In genomic region chr17:42743595-42744282, GRCh38 we compare ENCODE assay signal across 8 cellular contexts. TPM values are rescaled to one million over a fixed set of nuclear protein-coding genes. Genes with fewer than 3 reads are reported as not detected.
DNase-seq lines count a peak whose midpoint lies in the region; ATAC-seq and TF ChIP-seq lines count a peak whose summit lies in the region.

No MANE protein-coding gene starts in this region.

- no peak for DNase-seq in activated CD4-positive, alpha-beta T cell treated with anti-CD3 and anti-CD28 coated beads, Interleukin-2, amount 10 ng/mL, durations not matched to agents 7 days and 5 days
- DNase-seq in activated CD4-positive, alpha-beta T cell treated with anti-CD3 and anti-CD28 coated beads, Interleukin-2, amount 50 U/mL, for 4 hours = no peak
- DNase-seq in hepatic stellate cell (ENCODE audit: low spot score) = peak; percentile 22
- DNase-seq in occipital lobe (lab: John Stamatoyannopoulos, UW) = no peak

- peak; percentile 16 for TF ChIP-seq CTCF in VCaP (conservative IDR thresholded peaks at IDR 0.05)

- no peak for ATAC-seq in stimulated activated memory B cell treated with anti-CD40 and anti-IgM and Interleukin-4, amounts not matched to agents 10 μg/mL and 1 μg/mL and 100 μg/mL, for 72 hours
- no peak for ATAC-seq in GM19395 (IDR thresholded peaks at IDR 0.05; ENCODE audit: unreplicated experiment)
- no peak for ATAC-seq in GM21447 (IDR thresholded peaks at IDR 0.05; ENCODE audit: unreplicated experiment)

- H3K4me1 Mint-ChIP-seq in activated CD4-positive, alpha-beta T cell treated with anti-CD3 and anti-CD28 coated beads, Interleukin-2, amount 10 ng/mL, durations not matched to agents 7 days and 5 days = peaks cover 21% of the 10 kb centered on the region
- peaks cover 28% of the 10 kb centered on the region for H3K4me1 Mint-ChIP-seq in stimulated activated memory B cell treated with anti-CD40 and anti-IgM and Interleukin-4, amounts not matched to agents 10 μg/mL and 1 μg/mL and 100 μg/mL, for 72 hours

- CTCF ChIA-PET in activated CD4-positive, alpha-beta T cell treated with anti-CD3 and anti-CD28 coated beads, Interleukin-2, amount 10 ng/mL, durations not matched to agents 7 days and 5 days (lab: Charles Lee) = no interaction called here

- no peaks in the 10 kb centered on the region for H3K9me3 Mint-ChIP-seq in activated CD4-positive, alpha-beta T cell treated with anti-CD3 and anti-CD28 coated beads, Interleukin-2, amount 10 ng/mL, durations not matched to agents 7 days and 5 days
- no peaks in the 10 kb centered on the region for H3K9me3 Mint-ChIP-seq in stimulated activated memory B cell treated with anti-CD40 and anti-IgM and Interleukin-4, amounts not matched to agents 10 μg/mL and 1 μg/mL and 100 μg/mL, for 72 hours

- peaks cover 9% of the 10 kb centered on the region for H3K36me3 Mint-ChIP-seq in activated CD4-positive, alpha-beta T cell treated with anti-CD3 and anti-CD28 coated beads, Interleukin-2, amount 10 ng/mL, durations not matched to agents 7 days and 5 days (ENCODE audit: low read depth)
- no peaks in the 10 kb centered on the region for H3K36me3 Mint-ChIP-seq in stimulated activated memory B cell treated with anti-CD40 and anti-IgM and Interleukin-4, amounts not matched to agents 10 μg/mL and 1 μg/mL and 100 μg/mL, for 72 hours

- peaks cover 27% of the 10 kb centered on the region for H3K27me3 Mint-ChIP-seq in activated CD4-positive, alpha-beta T cell treated with anti-CD3 and anti-CD28 coated beads, Interleukin-2, amount 10 ng/mL, durations not matched to agents 7 days and 5 days
- no peaks in the 10 kb centered on the region for H3K27me3 Mint-ChIP-seq in stimulated activated memory B cell treated with anti-CD40 and anti-IgM and Interleukin-4, amounts not matched to agents 10 μg/mL and 1 μg/mL and 100 μg/mL, for 72 hours

- peak overlapping the region; percentile 92 for H3K27ac ChIP-seq in VCaP

- peak overlapping the region; percentile 90 for H3K27ac Mint-ChIP-seq in activated CD4-positive, alpha-beta T cell treated with anti-CD3 and anti-CD28 coated beads, Interleukin-2, amount 10 ng/mL, durations not matched to agents 7 days and 5 days
- H3K27ac Mint-ChIP-seq in stimulated activated memory B cell treated with anti-CD40 and anti-IgM and Interleukin-4, amounts not matched to agents 10 μg/mL and 1 μg/mL and 100 μg/mL, for 72 hours = peak overlapping the region; percentile 88

- POLR2A ChIA-PET in activated CD4-positive, alpha-beta T cell treated with anti-CD3 and anti-CD28 coated beads, Interleukin-2, amount 10 ng/mL, durations not matched to agents 7 days and 5 days (lab: Charles Lee) = no interaction called here

- peak overlapping the region; percentile 92 for H3K4me3 Mint-ChIP-seq in activated CD4-positive, alpha-beta T cell treated with anti-CD3 and anti-CD28 coated beads, Interleukin-2, amount 10 ng/mL, durations not matched to agents 7 days and 5 days
- peak overlapping the region; percentile 88 for H3K4me3 Mint-ChIP-seq in stimulated activated memory B cell treated with anti-CD40 and anti-IgM and Interleukin-4, amounts not matched to agents 10 μg/mL and 1 μg/mL and 100 μg/mL, for 72 hours

RNA-seq across cellular contexts. Expression of gene EZH1, which starts 1.1 kb away (rescaled TPM):
- total RNA-seq in activated CD4-positive, alpha-beta T cell treated with anti-CD3 and anti-CD28 coated beads, Interleukin-2, amount 10 ng/mL, durations not matched to agents 7 days and 5 days = 10 to 100 TPM; 52.6 to 54.0 TPM
- total RNA-seq in occipital lobe = 23.2 TPM

RNA-seq across cellular contexts. Expression of gene RAMP2, which starts 17.3 kb away (rescaled TPM):
- total RNA-seq in activated CD4-positive, alpha-beta T cell treated with anti-CD3 and anti-CD28 coated beads, Interleukin-2, amount 10 ng/mL, durations not matched to agents 7 days and 5 days = not detected
- total RNA-seq in occipital lobe = 14.3 TPM

RNA-seq across cellular contexts. Expression of gene VPS25, which starts 29.5 kb away (rescaled TPM):
- 10 to 100 TPM; 51.9 to 59.4 TPM for total RNA-seq in activated CD4-positive, alpha-beta T cell treated with anti-CD3 and anti-CD28 coated beads, Interleukin-2, amount 10 ng/mL, durations not matched to agents 7 days and 5 days
- 24.5 TPM for total RNA-seq in occipital lobe

RNA-seq across cellular contexts. Expression of gene WNK4, which starts 36.7 kb away (rescaled TPM):
- total RNA-seq in activated CD4-positive, alpha-beta T cell treated with anti-CD3 and anti-CD28 coated beads, Interleukin-2, amount 10 ng/mL, durations not matched to agents 7 days and 5 days = under 1 TPM; 0.47 to 0.77 TPM
- total RNA-seq in occipital lobe = 0.31 TPM

RNA-seq across cellular contexts. Expression of gene COA3, which starts 54.8 kb away (rescaled TPM):
- 10 to 100 TPM; 41.2 to 45.1 TPM for total RNA-seq in activated CD4-positive, alpha-beta T cell treated with anti-CD3 and anti-CD28 coated beads, Interleukin-2, amount 10 ng/mL, durations not matched to agents 7 days and 5 days
- total RNA-seq in occipital lobe = 61.8 TPM

Comparison
In these comparisons a context has a peak if more than half of its experiments do, and no peak if none do; other contexts are left out.
1. RNA of gene RAMP2, which starts 17.3 kb away (total RNA-seq): 14.3 TPM in occipital lobe (single experiment); not detected in activated CD4-positive, alpha-beta T cell treated with anti-CD3 and anti-CD28 coated beads, Interleukin-2, amount 10 ng/mL, durations not matched to agents 7 days and 5 days; every median in the first group is over 10 times any median in the second.